30 cellular contexts compared by ENCODE assay signal in the genomic region with DNA sequence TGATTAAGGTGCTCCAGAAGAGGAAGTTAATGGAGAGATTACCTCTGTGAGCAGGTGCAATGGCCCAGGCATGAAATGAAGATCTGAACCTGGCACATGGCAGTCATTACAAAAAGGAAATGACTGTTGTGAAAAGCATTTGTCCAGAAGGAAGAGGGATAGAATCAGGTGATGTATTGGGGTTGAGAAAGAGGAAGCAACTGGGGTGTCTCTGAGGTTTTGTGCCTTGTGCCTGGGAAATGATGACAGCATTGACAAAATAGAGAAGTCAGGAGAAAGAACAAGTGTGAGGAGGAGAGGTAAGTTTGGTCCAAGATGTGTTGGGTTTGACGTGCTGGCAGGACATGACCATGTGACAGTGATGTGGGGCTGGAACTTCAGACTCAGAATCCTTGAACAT. TPM values are rescaled to one million over a fixed set of nuclear protein-coding genes. Genes with fewer than 3 reads are reported as not detected.
DNase-seq lines count a peak whose midpoint lies in the region; ATAC-seq, FAIRE-seq and TF ChIP-seq lines count a peak whose summit lies in the region.
"Had no signal": no experiment of that assay in that cellular context is flagged by ENCODE, and none has a peak within 500 bp of the region (broad histone marks: within the 10 kb centered on the region; RNA-seq: fewer than 3 reads in every experiment).

No MANE protein-coding gene starts in this region.

- H3K4me1 Mint-ChIP-seq in osteocyte (ENCODE audit: unreplicated experiment), result no peaks in the 10 kb centered on the region
- H3K4me1 Mint-ChIP-seq: natural killer cell had no signal

- no peak overlapping the region for H3K4me3 Mint-ChIP-seq in osteocyte (ENCODE audit: unreplicated experiment)
- H3K4me3 Mint-ChIP-seq: activated CD8-positive, alpha-beta T cell treated with anti-CD3 and anti-CD28 coated beads, Interleukin-2, amount 10 ng/mL, durations not matched to agents 7 days and 5 days; central memory CD8-positive, alpha-beta T cell; natural killer cell had no signal

- DNase-seq in GF-D8 (lab: John Stamatoyannopoulos, UW) (peak; percentile 56), NOMO-1 (lab: John Stamatoyannopoulos, UW; ENCODE audit: unreplicated experiment in 2 of 2) (peak; percentile 50 to 70), epithelial cell of esophagus (ENCODE audit: low read depth) (peak; percentile 47), H54 (ENCODE audit: insufficient read length, low spot score) (no peak), osteocyte (ENCODE audit: extremely low spot score, unreplicated experiment) (no peak)
- DNase-seq: activated CD8-positive, alpha-beta T cell treated with anti-CD3 and anti-CD28 coated beads, Interleukin-2, amount 10 ng/mL, durations not matched to agents 7 days and 5 days; activated effector memory CD4-positive, alpha-beta T cell treated with anti-CD3 and anti-CD28 coated beads, Interleukin-2, amount 50 U/mL, for 16 hours; C1 segment of cervical spinal cord; dermis blood vessel endothelial cell; DMS79; HCEC 1CT; MG63; midbrain; natural killer cell; NCI-H1694; NCI-H510A treated with DMSO at 0.1 percent for 48 hours; pancreas; SJCRH30 had no signal

- FAIRE-seq in H54 (lab: Jason Lieb, UNC), result no peak
- FAIRE-seq: endometrium, GM18507, islet of Langerhans, pancreas, RCC 7860, TTC549 had no signal

- peaks cover 23% of the 10 kb centered on the region for H3K9me3 Mint-ChIP-seq in osteocyte (ENCODE audit: unreplicated experiment)
- H3K9me3 Mint-ChIP-seq: central memory CD8-positive, alpha-beta T cell; natural killer cell had no signal

- no peaks in the 10 kb centered on the region for H3K9me3 ChIP-seq in neutrophil
- H3K9me3 ChIP-seq: MG63, pancreas, SJCRH30 had no signal

- peaks cover 51% of the 10 kb centered on the region for H3K27me3 ChIP-seq in neutrophil
- H3K27me3 ChIP-seq: SJCRH30 had no signal

- no peak for ATAC-seq in activated CD4-positive, CD25-positive, alpha-beta regulatory T cell treated with anti-CD3 and anti-CD28 coated beads, Interleukin-2, amount 50 U/mL, for 24 hours
- ATAC-seq: activated CD8-positive, alpha-beta T cell treated with anti-CD3 and anti-CD28 coated beads, Interleukin-2, amount 10 ng/mL, durations not matched to agents 7 days and 5 days; natural killer cell had no signal

- no peak overlapping the region for H3K4me3 ChIP-seq in epithelial cell of esophagus (ENCODE audit: low read length)
- no peak overlapping the region for H3K4me3 ChIP-seq in neutrophil (ENCODE audit: low read depth in 1 of 2, low read length in 1 of 2)
- H3K4me3 ChIP-seq: MG63, pancreas, SJCRH30 had no signal

- peak overlapping the region; percentile 63 for H3K27ac ChIP-seq in neutrophil
- H3K27ac ChIP-seq: pancreas, SJCRH30 had no signal

- H3K27ac Mint-ChIP-seq in osteocyte (ENCODE audit: unreplicated experiment), result no peak overlapping the region
- H3K27ac Mint-ChIP-seq: activated CD8-positive, alpha-beta T cell treated with anti-CD3 and anti-CD28 coated beads, Interleukin-2, amount 10 ng/mL, durations not matched to agents 7 days and 5 days; natural killer cell had no signal

- no peaks in the 10 kb centered on the region for H3K27me3 Mint-ChIP-seq in osteocyte (ENCODE audit: unreplicated experiment)

- H3K4me1 ChIP-seq in neutrophil (ENCODE audit: control insufficient read depth in 1 of 2, insufficient read depth in 1 of 2, low read depth in 1 of 2, low read length in 1 of 2), result peaks cover 4 to 21% of the 10 kb centered on the region in 2 experiments
- H3K4me1 ChIP-seq: pancreas, SJCRH30 had no signal

- no peak for TF ChIP-seq CTCF in epithelial cell of esophagus (IDR thresholded peaks at IDR 0.05; ENCODE audit: insufficient read depth, low read depth, low read length, missing control alignments)
- TF ChIP-seq CTCF in neutrophil (IDR thresholded peaks at IDR 0.05), result no peak
- TF ChIP-seq CTCF in osteocyte (IDR thresholded peaks at IDR 0.05), result no peak

- no peaks in the 10 kb centered on the region for H3K36me3 ChIP-seq in neutrophil
- H3K36me3 ChIP-seq: MG63, pancreas, SJCRH30 had no signal

- no peak for TF ChIP-seq POLR2A in H54 (IDR thresholded peaks at IDR 0.05; ENCODE audit: low read depth, low read length)

- no peaks in the 10 kb centered on the region for H3K36me3 Mint-ChIP-seq in osteocyte (ENCODE audit: unreplicated experiment)
- H3K36me3 Mint-ChIP-seq: natural killer cell had no signal

RNA-seq across cellular contexts. Expression of gene CRCT1, which starts 5.6 kb away (rescaled TPM):
- total RNA-seq in osteocyte, result not detected in 2 replicates
- total RNA-seq: activated CD8-positive, alpha-beta T cell treated with anti-CD3 and anti-CD28 coated beads, Interleukin-2, amount 10 ng/mL, durations not matched to agents 7 days and 5 days; dermis blood vessel endothelial cell; glomerular endothelial cell; liver; natural killer cell; pancreas; SJCRH30; T-helper 1 cell treated with Interleukin-12 subunit alpha and Interleukin-12 subunit beta and Interleukin-4 antibody, amounts not matched to agents 30 ng/mL and 1 ng/mL, for 36 hours had no signal

RNA-seq across cellular contexts. Expression of gene LCE5A, which starts 9.3 kb away (rescaled TPM):
- not detected in 2 replicates for total RNA-seq in osteocyte
- total RNA-seq: activated CD8-positive, alpha-beta T cell treated with anti-CD3 and anti-CD28 coated beads, Interleukin-2, amount 10 ng/mL, durations not matched to agents 7 days and 5 days; dermis blood vessel endothelial cell; glomerular endothelial cell; HT-29; liver; natural killer cell; pancreas; SJCRH30; T-helper 1 cell treated with Interleukin-12 subunit alpha and Interleukin-12 subunit beta and Interleukin-4 antibody, amounts not matched to agents 30 ng/mL and 1 ng/mL, for 36 hours had no signal

RNA-seq across cellular contexts. Expression of gene LCE3E, which starts 46.7 kb away (rescaled TPM):
- total RNA-seq in osteocyte, result not detected in 2 replicates
- total RNA-seq: activated CD8-positive, alpha-beta T cell treated with anti-CD3 and anti-CD28 coated beads, Interleukin-2, amount 10 ng/mL, durations not matched to agents 7 days and 5 days; dermis blood vessel endothelial cell; glomerular endothelial cell; HT-29; liver; natural killer cell; pancreas; SJCRH30; T-helper 1 cell treated with Interleukin-12 subunit alpha and Interleukin-12 subunit beta and Interleukin-4 antibody, amounts not matched to agents 30 ng/mL and 1 ng/mL, for 36 hours had no signal

Comparison
In these comparisons a context has a peak if more than half of its experiments do, and no peak if none do; other contexts are left out.
1. DNase-seq: peak in GF-D8 (single experiment), NOMO-1 (2 of 2) and epithelial cell of esophagus (single experiment); none in H54 (single experiment) and osteocyte (single experiment).